In the genomic region with DNA sequence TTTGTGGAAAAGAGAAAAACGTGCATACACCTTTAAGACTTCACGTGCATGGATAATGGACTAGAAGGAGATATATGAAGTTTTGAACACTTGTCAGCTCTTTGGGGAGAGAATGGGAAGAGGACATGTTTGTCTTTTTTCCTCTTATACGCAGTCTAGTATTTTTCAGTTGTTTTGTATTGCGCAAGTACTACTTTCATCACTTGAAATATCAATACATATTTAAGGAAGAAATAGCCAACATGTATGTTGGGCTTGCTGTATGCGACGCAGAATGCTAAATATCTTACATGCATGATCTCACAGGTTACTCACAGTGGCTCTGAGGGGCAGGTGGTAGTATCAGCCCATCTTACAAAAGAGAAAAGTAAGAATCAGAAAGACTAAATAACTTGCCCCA, we compare ENCODE assay signal across 1 cellular context.
TF ChIP-seq lines count a peak whose summit lies in the region.

No MANE protein-coding gene starts in this region.

TF ChIP-seq in H1, 55 proteins besides CTCF, POLR2A, EP300 and RAD21:
- peak; percentile 39; the same call in 1 of the 2 replicates for TF ChIP-seq CEBPB (IDR thresholded peaks at IDR 0.05; ENCODE audit: low read depth, low read length)
- no peak for TF ChIP-seq RNF2 (IDR thresholded peaks at IDR 0.05; ENCODE audit: borderline replicate concordance, low read depth, low read length, missing control alignments, poor library complexity, severe bottlenecking)
